In genomic region chr18:58556333-58557012, GRCh38 we compare ENCODE assay signal across 14 cellular contexts.
A peak's percentile ranks its signal among the peaks of the same experiment; 100 is the strongest.
DNase-seq lines count a peak whose midpoint lies in the region; ATAC-seq and TF ChIP-seq lines count a peak whose summit lies in the region.
"Had no signal": no experiment of that assay in that cellular context is flagged by ENCODE, and none has a peak within 500 bp of the region (broad histone marks: within the 10 kb centered on the region; RNA-seq: fewer than 3 reads in every experiment).

No MANE protein-coding gene starts in this region.

- H3K4me1 ChIP-seq in left ventricle myocardium inferior, result peaks cover 49% of the 10 kb centered on the region

- peaks cover 44 to 72% of the 10 kb centered on the region in 2 donors for H3K4me1 Mint-ChIP-seq in stimulated activated naive B cell treated with anti-CD40 and anti-IgM and Interleukin-4, amounts not matched to agents 10 μg/mL and 1 μg/mL and 100 μg/mL, for 72 hours
- peaks cover 3% of the 10 kb centered on the region for H3K4me1 Mint-ChIP-seq in T-helper 17 cell
- peaks cover 8% of the 10 kb centered on the region for H3K4me1 Mint-ChIP-seq in activated T-helper 2 cell treated with anti-CD3 and anti-CD28 coated beads, Interferon-gamma antibody, Interleukin-2, Interleukin-4, amounts not matched to agents 10 μg/mL and 5 μg/mL and 100 μg/mL, durations not matched to agents 14 hours and 24 hours and 36 hours (ENCODE audit: low read depth)
- peaks cover 9% of the 10 kb centered on the region for H3K4me1 Mint-ChIP-seq in activated T-helper 17 cell treated with anti-CD3 and anti-CD28 coated beads, Interleukin-2, amount 50 U/mL, for 72 hours
- H3K4me1 Mint-ChIP-seq: central memory CD8-positive, alpha-beta T cell had no signal

- ATAC-seq in GM21381 (IDR thresholded peaks at IDR 0.05; ENCODE audit: unreplicated experiment) (peak; percentile 20), T-helper 17 cell (no peak), GM18511 (IDR thresholded peaks at IDR 0.05; ENCODE audit: unreplicated experiment) (no peak)
- no peak for ATAC-seq in stimulated activated naive B cell treated with anti-CD40 and anti-IgM and Interleukin-4, amounts not matched to agents 10 μg/mL and 1 μg/mL and 100 μg/mL, for 72 hours (replicated peaks)
- ATAC-seq in activated T-helper 17 cell treated with anti-CD3 and anti-CD28 coated beads, Interleukin-2, amount 50 U/mL, for 72 hours (replicated peaks), result no peak
- ATAC-seq: left lobe of liver had no signal

- peak overlapping the region; percentile 93 for H3K27ac ChIP-seq in left ventricle myocardium inferior (replicated peaks)

- DNase-seq in NCI-H526 treated with DMSO at 0.1 percent for 48 hours (lab: John Stamatoyannopoulos, UW), result peak; percentile 33
- DNase-seq in left ventricle myocardium inferior, result peak; percentile 67
- DNase-seq in stimulated activated naive B cell treated with anti-CD40 and anti-IgM and Interleukin-4, amounts not matched to agents 10 μg/mL and 1 μg/mL and 100 μg/mL, for 72 hours, result no peak
- DNase-seq in T-helper 17 cell, result no peak
- DNase-seq in activated T-helper 2 cell treated with anti-CD3 and anti-CD28 coated beads, Interferon-gamma antibody, Interleukin-2, Interleukin-4, amounts not matched to agents 10 μg/mL and 5 μg/mL and 100 μg/mL, durations not matched to agents 14 hours and 24 hours and 36 hours (ENCODE audit: low spot score), result no peak
- DNase-seq: activated T-cell treated with anti-CD3 and anti-CD28 coated beads, Interleukin-2, amount 50 U/mL, for 24 hours; DMS79; NK-92 treated with Interleukin-12 subunit alpha and Interleukin-12 subunit beta, amount 100 ng/mL, for 24 hours; T1000 had no signal

- H3K36me3 Mint-ChIP-seq in stimulated activated naive B cell treated with anti-CD40 and anti-IgM and Interleukin-4, amounts not matched to agents 10 μg/mL and 1 μg/mL and 100 μg/mL, for 72 hours, result peaks cover 32 to 43% of the 10 kb centered on the region in 2 donors
- H3K36me3 Mint-ChIP-seq in T-helper 17 cell (ENCODE audit: low read depth), result no peaks in the 10 kb centered on the region
- no peaks in the 10 kb centered on the region for H3K36me3 Mint-ChIP-seq in activated T-helper 2 cell treated with anti-CD3 and anti-CD28 coated beads, Interferon-gamma antibody, Interleukin-2, Interleukin-4, amounts not matched to agents 10 μg/mL and 5 μg/mL and 100 μg/mL, durations not matched to agents 14 hours and 24 hours and 36 hours (ENCODE audit: low read depth)
- H3K36me3 Mint-ChIP-seq in activated T-helper 17 cell treated with anti-CD3 and anti-CD28 coated beads, Interleukin-2, amount 50 U/mL, for 72 hours (ENCODE audit: low read depth), result no peaks in the 10 kb centered on the region

- H3K27me3 Mint-ChIP-seq in stimulated activated naive B cell treated with anti-CD40 and anti-IgM and Interleukin-4, amounts not matched to agents 10 μg/mL and 1 μg/mL and 100 μg/mL, for 72 hours, result no peaks in the 10 kb centered on the region
- no peaks in the 10 kb centered on the region for H3K27me3 Mint-ChIP-seq in T-helper 17 cell
- no peaks in the 10 kb centered on the region for H3K27me3 Mint-ChIP-seq in activated T-helper 2 cell treated with anti-CD3 and anti-CD28 coated beads, Interferon-gamma antibody, Interleukin-2, Interleukin-4, amounts not matched to agents 10 μg/mL and 5 μg/mL and 100 μg/mL, durations not matched to agents 14 hours and 24 hours and 36 hours (ENCODE audit: low read depth)
- no peaks in the 10 kb centered on the region for H3K27me3 Mint-ChIP-seq in activated T-helper 17 cell treated with anti-CD3 and anti-CD28 coated beads, Interleukin-2, amount 50 U/mL, for 72 hours
- H3K27me3 Mint-ChIP-seq: activated T-cell treated with anti-CD3 and anti-CD28 coated beads, Interleukin-2, amount 50 U/mL, for 24 hours; central memory CD8-positive, alpha-beta T cell had no signal

- H3K4me3 ChIP-seq in left ventricle myocardium inferior, result peak overlapping the region; percentile 27

- peaks cover 13 to 25% of the 10 kb centered on the region in 2 donors for H3K9me3 Mint-ChIP-seq in stimulated activated naive B cell treated with anti-CD40 and anti-IgM and Interleukin-4, amounts not matched to agents 10 μg/mL and 1 μg/mL and 100 μg/mL, for 72 hours
- H3K9me3 Mint-ChIP-seq in activated T-helper 2 cell treated with anti-CD3 and anti-CD28 coated beads, Interferon-gamma antibody, Interleukin-2, Interleukin-4, amounts not matched to agents 10 μg/mL and 5 μg/mL and 100 μg/mL, durations not matched to agents 14 hours and 24 hours and 36 hours, result peaks cover 8% of the 10 kb centered on the region
- peaks cover 8% of the 10 kb centered on the region for H3K9me3 Mint-ChIP-seq in activated T-helper 17 cell treated with anti-CD3 and anti-CD28 coated beads, Interleukin-2, amount 50 U/mL, for 72 hours
- H3K9me3 Mint-ChIP-seq: central memory CD8-positive, alpha-beta T cell had no signal

- peak overlapping the region; percentile 71 for H3K27ac Mint-ChIP-seq in stimulated activated naive B cell treated with anti-CD40 and anti-IgM and Interleukin-4, amounts not matched to agents 10 μg/mL and 1 μg/mL and 100 μg/mL, for 72 hours
- no peak overlapping the region for H3K27ac Mint-ChIP-seq in T-helper 17 cell
- H3K27ac Mint-ChIP-seq in activated T-helper 2 cell treated with anti-CD3 and anti-CD28 coated beads, Interferon-gamma antibody, Interleukin-2, Interleukin-4, amounts not matched to agents 10 μg/mL and 5 μg/mL and 100 μg/mL, durations not matched to agents 14 hours and 24 hours and 36 hours, result no peak overlapping the region
- no peak overlapping the region for H3K27ac Mint-ChIP-seq in activated T-helper 17 cell treated with anti-CD3 and anti-CD28 coated beads, Interleukin-2, amount 50 U/mL, for 72 hours
- H3K27ac Mint-ChIP-seq: activated T-cell treated with anti-CD3 and anti-CD28 coated beads, Interleukin-2, amount 50 U/mL, for 24 hours had no signal

- H3K27me3 ChIP-seq in left ventricle myocardium inferior (ENCODE audit: low read depth), result no peaks in the 10 kb centered on the region

- H3K9me3 ChIP-seq in left ventricle myocardium inferior (replicated peaks) (no peaks in the 10 kb centered on the region), T-helper 17 cell (ENCODE audit: control insufficient read depth, low read length, poor library complexity, severe bottlenecking) (no peaks in the 10 kb centered on the region)

- intact Hi-C loops in left ventricle myocardium inferior (cut with micrococcal nuclease), result no loop called here
- intact Hi-C loops in activated T-helper 2 cell treated with anti-CD3 and anti-CD28 coated beads, Interferon-gamma antibody, Interleukin-2, Interleukin-4, amounts not matched to agents 10 μg/mL and 5 μg/mL and 100 μg/mL, durations not matched to agents 14 hours and 24 hours and 36 hours (cut with micrococcal nuclease), result no loop called here

- no peak for TF ChIP-seq CTCF in left ventricle myocardium inferior (IDR thresholded peaks at IDR 0.05; ENCODE audit: borderline replicate concordance)

- peaks cover 4% of the 10 kb centered on the region for H3K36me3 ChIP-seq in left ventricle myocardium inferior

- H3K4me3 Mint-ChIP-seq in stimulated activated naive B cell treated with anti-CD40 and anti-IgM and Interleukin-4, amounts not matched to agents 10 μg/mL and 1 μg/mL and 100 μg/mL, for 72 hours, result peak overlapping the region; percentile 11 to 25
- no peak overlapping the region for H3K4me3 Mint-ChIP-seq in T-helper 17 cell
- H3K4me3 Mint-ChIP-seq in activated T-helper 2 cell treated with anti-CD3 and anti-CD28 coated beads, Interferon-gamma antibody, Interleukin-2, Interleukin-4, amounts not matched to agents 10 μg/mL and 5 μg/mL and 100 μg/mL, durations not matched to agents 14 hours and 24 hours and 36 hours (ENCODE audit: low read depth), result no peak overlapping the region
- no peak overlapping the region for H3K4me3 Mint-ChIP-seq in activated T-helper 17 cell treated with anti-CD3 and anti-CD28 coated beads, Interleukin-2, amount 50 U/mL, for 72 hours
- H3K4me3 Mint-ChIP-seq: activated T-cell treated with anti-CD3 and anti-CD28 coated beads, Interleukin-2, amount 50 U/mL, for 24 hours; central memory CD8-positive, alpha-beta T cell had no signal

Comparison
In these comparisons a context has a peak if more than half of its experiments do, and no peak if none do; other contexts are left out.
1. DNase-seq: peak in NCI-H526 treated with DMSO at 0.1 percent for 48 hours (single experiment) and left ventricle myocardium inferior (single experiment); none in stimulated activated naive B cell treated with anti-CD40 and anti-IgM and Interleukin-4, amounts not matched to agents 10 μg/mL and 1 μg/mL and 100 μg/mL, for 72 hours (single experiment), T-helper 17 cell (0 of 3) and activated T-helper 2 cell treated with anti-CD3 and anti-CD28 coated beads, Interferon-gamma antibody, Interleukin-2, Interleukin-4, amounts not matched to agents 10 μg/mL and 5 μg/mL and 100 μg/mL, durations not matched to agents 14 hours and 24 hours and 36 hours (single experiment).
2. H3K4me3 Mint-ChIP-seq: peak in stimulated activated naive B cell treated with anti-CD40 and anti-IgM and Interleukin-4, amounts not matched to agents 10 μg/mL and 1 μg/mL and 100 μg/mL, for 72 hours (2 of 2); none in T-helper 17 cell (single experiment), activated T-helper 2 cell treated with anti-CD3 and anti-CD28 coated beads, Interferon-gamma antibody, Interleukin-2, Interleukin-4, amounts not matched to agents 10 μg/mL and 5 μg/mL and 100 μg/mL, durations not matched to agents 14 hours and 24 hours and 36 hours (single experiment) and activated T-helper 17 cell treated with anti-CD3 and anti-CD28 coated beads, Interleukin-2, amount 50 U/mL, for 72 hours (single experiment).